Comparison of ENCODE assay signal across 8 cellular contexts in genomic region chr9:120875643-120875953, GRCh38. TPM values are rescaled to one million over a fixed set of nuclear protein-coding genes. Genes with fewer than 3 reads are reported as not detected.
A peak's percentile ranks its signal among the peaks of the same experiment; 100 is the strongest.
DNase-seq lines count a peak whose midpoint lies in the region; ATAC-seq lines count a peak whose summit lies in the region.

No MANE protein-coding gene starts in this region.

- H3K9me3 ChIP-seq in iPS-20b (ENCODE audit: insufficient read depth, low read depth, low read length) = no peaks in the 10 kb centered on the region

- no peaks in the 10 kb centered on the region for H3K27me3 Mint-ChIP-seq in T-helper 1 cell treated with Interleukin-12 subunit alpha and Interleukin-12 subunit beta and Interleukin-4 antibody, amounts not matched to agents 30 μg/mL and 1 μg/mL, for 36 hours (ENCODE audit: low read depth)
- H3K27me3 Mint-ChIP-seq in activated T-helper 17 cell treated with anti-CD3 and anti-CD28 coated beads, Interleukin-2, amount 50 U/mL, for 72 hours = no peaks in the 10 kb centered on the region

- H3K9me3 Mint-ChIP-seq in T-helper 1 cell treated with Interleukin-12 subunit alpha and Interleukin-12 subunit beta and Interleukin-4 antibody, amounts not matched to agents 30 μg/mL and 1 μg/mL, for 36 hours = no peaks in the 10 kb centered on the region
- no peaks in the 10 kb centered on the region for H3K9me3 Mint-ChIP-seq in activated T-helper 17 cell treated with anti-CD3 and anti-CD28 coated beads, Interleukin-2, amount 50 U/mL, for 72 hours

- H3K9ac ChIP-seq in iPS-20b (ENCODE audit: low read depth, low read length) = peak overlapping the region; percentile 76; the same call in 1 of the 2 replicates

- peaks cover 59% of the 10 kb centered on the region for H3K36me3 Mint-ChIP-seq in T-helper 1 cell treated with Interleukin-12 subunit alpha and Interleukin-12 subunit beta and Interleukin-4 antibody, amounts not matched to agents 30 μg/mL and 1 μg/mL, for 36 hours (ENCODE audit: low read depth)
- H3K36me3 Mint-ChIP-seq in activated T-helper 17 cell treated with anti-CD3 and anti-CD28 coated beads, Interleukin-2, amount 50 U/mL, for 72 hours (ENCODE audit: low read depth) = peaks cover 78% of the 10 kb centered on the region

- peaks cover 67% of the 10 kb centered on the region for H3K4me1 Mint-ChIP-seq in T-helper 1 cell treated with Interleukin-12 subunit alpha and Interleukin-12 subunit beta and Interleukin-4 antibody, amounts not matched to agents 30 μg/mL and 1 μg/mL, for 36 hours (ENCODE audit: low read depth)
- H3K4me1 Mint-ChIP-seq in activated T-helper 17 cell treated with anti-CD3 and anti-CD28 coated beads, Interleukin-2, amount 50 U/mL, for 72 hours = peaks cover 54% of the 10 kb centered on the region

- H3K4me1 ChIP-seq in iPS-20b (ENCODE audit: insufficient read depth, low read length) = peaks cover 29% of the 10 kb centered on the region

- H3K27ac ChIP-seq in iPS-20b (ENCODE audit: low read length) = no peak overlapping the region
- H3K27ac ChIP-seq in temporal lobe (ENCODE audit: low read depth, low read length) = peak overlapping the region; percentile 87

- peak overlapping the region; percentile 82 for H3K4me3 Mint-ChIP-seq in T-helper 1 cell treated with Interleukin-12 subunit alpha and Interleukin-12 subunit beta and Interleukin-4 antibody, amounts not matched to agents 30 μg/mL and 1 μg/mL, for 36 hours
- peak overlapping the region; percentile 90 for H3K4me3 Mint-ChIP-seq in activated T-helper 17 cell treated with anti-CD3 and anti-CD28 coated beads, Interleukin-2, amount 50 U/mL, for 72 hours

- no peak for ATAC-seq in activated T-helper 17 cell treated with anti-CD3 and anti-CD28 coated beads, Interleukin-2, amount 50 U/mL, for 72 hours (replicated peaks)

- peak overlapping the region; percentile 89 for H3K27ac Mint-ChIP-seq in T-helper 1 cell treated with Interleukin-12 subunit alpha and Interleukin-12 subunit beta and Interleukin-4 antibody, amounts not matched to agents 30 μg/mL and 1 μg/mL, for 36 hours
- peak overlapping the region; percentile 82 for H3K27ac Mint-ChIP-seq in activated T-helper 17 cell treated with anti-CD3 and anti-CD28 coated beads, Interleukin-2, amount 50 U/mL, for 72 hours

- peaks cover 13% of the 10 kb centered on the region; the same call in 1 of the 2 replicates for H3K27me3 ChIP-seq in iPS-20b (ENCODE audit: insufficient read depth, low read length)

- H3K4me3 ChIP-seq in iPS-20b (ENCODE audit: low read length) = peak overlapping the region; percentile 73

- DNase-seq in T-helper 1 cell (no peak), NCI-H774 (lab: John Stamatoyannopoulos, UW) (no peak), Ammon's horn (ENCODE audit: low spot score) (no peak), NCI-H524 (lab: John Stamatoyannopoulos, UW) (no peak)

- peaks cover 12% of the 10 kb centered on the region; the same call in 1 of the 2 replicates for H3K36me3 ChIP-seq in iPS-20b (ENCODE audit: insufficient read depth, low read depth, low read length)

RNA-seq across cellular contexts. Expression of gene PHF19, which starts 1.4 kb away (rescaled TPM):
- total RNA-seq in activated T-helper 17 cell treated with anti-CD3 and anti-CD28 coated beads, Interleukin-2, amount 50 U/mL, for 72 hours = 100 to 1,000 TPM; 236 to 258 TPM
- total RNA-seq in temporal lobe = 3.9 TPM

RNA-seq across cellular contexts. Expression of gene PSMD5, which starts 32.9 kb away (rescaled TPM):
- 10 to 100 TPM; 60.2 to 62.8 TPM for total RNA-seq in activated T-helper 17 cell treated with anti-CD3 and anti-CD28 coated beads, Interleukin-2, amount 50 U/mL, for 72 hours
- total RNA-seq in temporal lobe = 22.9 TPM

RNA-seq across cellular contexts. Expression of gene TRAF1, which starts 51.0 kb away (rescaled TPM):
- 100 to 1,000 TPM in 1 of 2 donors, 10 to 100 TPM in 1; 71.4 to 164 TPM for total RNA-seq in activated T-helper 17 cell treated with anti-CD3 and anti-CD28 coated beads, Interleukin-2, amount 50 U/mL, for 72 hours
- total RNA-seq in temporal lobe = 2.0 TPM

Comparison
In these comparisons a context has a peak if more than half of its experiments do, and no peak if none do; other contexts are left out.
1. RNA of gene PHF19, which starts 1.4 kb away (total RNA-seq): 236 to 258 TPM in activated T-helper 17 cell treated with anti-CD3 and anti-CD28 coated beads, Interleukin-2, amount 50 U/mL, for 72 hours; 3.9 TPM in temporal lobe (single experiment); every median in the first group is over 10 times any median in the second.
2. RNA of gene TRAF1, which starts 51.0 kb away (total RNA-seq): 71.4 to 164 TPM in activated T-helper 17 cell treated with anti-CD3 and anti-CD28 coated beads, Interleukin-2, amount 50 U/mL, for 72 hours; 2.0 TPM in temporal lobe (single experiment); every median in the first group is over 10 times any median in the second.